In the genomic region with DNA sequence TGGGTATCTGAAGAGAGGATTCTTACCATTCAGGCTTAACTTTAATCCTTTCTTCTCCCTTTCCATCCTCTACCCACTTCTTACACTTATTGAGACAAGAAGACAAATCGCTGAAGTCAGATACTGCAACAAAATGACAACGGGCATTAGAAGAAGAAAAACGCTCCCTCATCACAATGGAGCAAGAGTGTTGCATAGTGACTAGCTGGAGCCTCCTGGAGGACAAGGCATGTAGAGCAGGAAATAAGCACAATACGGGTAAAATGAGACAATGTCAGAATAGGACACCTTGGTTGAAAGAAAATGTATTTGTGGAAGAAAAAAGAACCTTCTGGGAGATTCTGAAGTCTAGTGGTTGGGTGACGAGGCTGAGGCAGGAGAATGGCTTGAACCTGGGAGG, we compare ENCODE assay signal across 9 cellular contexts.
DNase-seq lines count a peak whose midpoint lies in the region; ATAC-seq and TF ChIP-seq lines count a peak whose summit lies in the region.
"Had no signal": no experiment of that assay in that cellular context is flagged by ENCODE, and none has a peak within 500 bp of the region (broad histone marks: within the 10 kb centered on the region; RNA-seq: fewer than 3 reads in every experiment).

No MANE protein-coding gene starts in this region.

- no peaks in the 10 kb centered on the region for H3K36me3 Mint-ChIP-seq in activated naive CD4-positive, alpha-beta T cell treated with anti-CD3 and anti-CD28 coated beads, Interleukin-2, amount 10 ng/mL, durations not matched to agents 7 days and 5 days

- H3K4me1 Mint-ChIP-seq in activated naive CD4-positive, alpha-beta T cell treated with anti-CD3 and anti-CD28 coated beads, Interleukin-2, amount 10 ng/mL, durations not matched to agents 7 days and 5 days, result no peaks in the 10 kb centered on the region

- CTCF ChIA-PET in activated naive CD4-positive, alpha-beta T cell treated with anti-CD3 and anti-CD28 coated beads, Interleukin-2, amount 10 ng/mL, durations not matched to agents 7 days and 5 days (lab: Charles Lee), result no interaction called here

- no peak overlapping the region for H3K27ac Mint-ChIP-seq in activated naive CD4-positive, alpha-beta T cell treated with anti-CD3 and anti-CD28 coated beads, Interleukin-2, amount 10 ng/mL, durations not matched to agents 7 days and 5 days

- no peak for ATAC-seq in GM18873 (IDR thresholded peaks at IDR 0.05; ENCODE audit: low FRiP score, unreplicated experiment)
- ATAC-seq in heart left ventricle, result no peak
- ATAC-seq in Right ventricle myocardium inferior, result no peak

- H3K27me3 ChIP-seq in SJCRH30 (no peaks in the 10 kb centered on the region), heart left ventricle (no peaks in the 10 kb centered on the region)

- H3K4me3 ChIP-seq in SJCRH30 (no peak overlapping the region), heart left ventricle (no peak overlapping the region)

- TF ChIP-seq POLR2A in heart left ventricle (IDR thresholded peaks at IDR 0.05), result no peak

- 42 to 50% (median 43%) methylated on average over 5 of the region's 5 CpGs for WGBS in heart left ventricle, 4 donors

- H3K9me3 ChIP-seq in SJCRH30 (replicated peaks), result no peaks in the 10 kb centered on the region
- H3K9me3 ChIP-seq in heart left ventricle, result peaks cover 0 to 2% (median 0%) of the 10 kb centered on the region in 12 donors

- peaks cover 9% of the 10 kb centered on the region for H3K9me3 Mint-ChIP-seq in activated naive CD4-positive, alpha-beta T cell treated with anti-CD3 and anti-CD28 coated beads, Interleukin-2, amount 10 ng/mL, durations not matched to agents 7 days and 5 days

- DNase-seq in Caki2 (ENCODE audit: low read depth) (peak; percentile 21), HT1080 (ENCODE audit: low read depth) (peak; percentile 22), SJCRH30 (peak; percentile 26 to 55), left kidney (ENCODE audit: low read depth, low spot score) (peak; percentile 35), heart left ventricle (no peak), Right ventricle myocardium inferior (ENCODE audit: missing footprints) (no peak)
- DNase-seq in activated naive CD4-positive, alpha-beta T cell treated with anti-CD3 and anti-CD28 coated beads, Interleukin-2, amount 10 ng/mL, durations not matched to agents 7 days and 5 days, result no peak
- DNase-seq: stimulated activated naive CD4-positive, alpha-beta T cell had no signal

- intact Hi-C loops in heart left ventricle (cut with DNase I) (no loop called here), Right ventricle myocardium inferior (cut with DNase I) (no loop called here)

- H3K36me3 ChIP-seq in SJCRH30 (no peaks in the 10 kb centered on the region), heart left ventricle (no peaks in the 10 kb centered on the region)

- no peaks in the 10 kb centered on the region for H3K4me1 ChIP-seq in SJCRH30
- no peaks in the 10 kb centered on the region for H3K4me1 ChIP-seq in heart left ventricle

- H3K4me3 Mint-ChIP-seq in activated naive CD4-positive, alpha-beta T cell treated with anti-CD3 and anti-CD28 coated beads, Interleukin-2, amount 10 ng/mL, durations not matched to agents 7 days and 5 days, result no peak overlapping the region

- peak in 1 of 12 donors; percentile 9 for TF ChIP-seq CTCF in heart left ventricle (IDR thresholded peaks at IDR 0.05)

- no peaks in the 10 kb centered on the region for H3K27me3 Mint-ChIP-seq in activated naive CD4-positive, alpha-beta T cell treated with anti-CD3 and anti-CD28 coated beads, Interleukin-2, amount 10 ng/mL, durations not matched to agents 7 days and 5 days

- in situ Hi-C loops in Caki2 (cut with HindIII; ENCODE audit: low pct_unique_long_range_greater_than_20kb, low sequenced_read_pairs), result no loop called here

- H3K27ac ChIP-seq in SJCRH30 (no peak overlapping the region), heart left ventricle (no peak overlapping the region)

Comparison
In these comparisons a context has a peak if more than half of its experiments do, and no peak if none do; other contexts are left out.
1. DNase-seq: peak in Caki2 (single experiment), HT1080 (single experiment), SJCRH30 (2 of 2) and left kidney (single experiment); none in heart left ventricle (0 of 5), activated naive CD4-positive, alpha-beta T cell treated with anti-CD3 and anti-CD28 coated beads, Interleukin-2, amount 10 ng/mL, durations not matched to agents 7 days and 5 days (single experiment) and Right ventricle myocardium inferior (single experiment).